1 cellular context compared by ENCODE assay signal in the genomic region with DNA sequence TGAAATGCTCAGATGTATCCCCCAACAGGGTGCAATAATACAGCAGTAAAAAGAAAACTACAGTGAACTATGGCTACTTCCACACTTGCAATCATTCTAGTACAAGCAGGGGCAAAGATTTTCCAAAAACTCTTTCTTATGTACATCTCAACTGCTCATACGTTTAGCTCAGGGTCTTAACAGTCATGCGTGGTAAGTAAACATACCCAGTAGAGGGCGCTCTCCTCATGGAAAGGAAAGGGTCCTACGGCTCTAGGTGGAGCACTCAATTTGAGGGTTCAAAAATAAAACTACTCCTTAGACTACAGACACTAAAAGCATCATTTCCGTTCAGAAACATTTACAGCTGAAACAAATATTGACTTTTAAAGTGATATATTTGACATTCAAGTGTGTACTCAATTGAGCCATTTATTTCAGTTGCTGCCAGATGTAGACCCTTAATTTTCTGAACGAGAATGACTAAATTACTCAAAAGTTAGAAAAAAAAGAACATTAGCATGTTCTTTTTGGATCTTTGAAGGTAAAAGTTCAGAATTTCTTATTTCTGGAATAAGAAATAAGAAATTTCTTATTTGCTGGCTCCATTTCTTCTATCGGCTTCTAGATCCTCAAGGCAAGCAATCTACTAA.
TF ChIP-seq lines count a peak whose summit lies in the region.

No MANE protein-coding gene starts in this region.

TF ChIP-seq in endothelial cell of umbilical vein, 7 proteins besides CTCF, POLR2A, EP300 and RAD21:
- TF ChIP-seq POLR2AphosphoS5 (IDR thresholded peaks at IDR 0.05; ENCODE audit: insufficient read depth, low read depth, low read length) (no peak), EZH2 (IDR thresholded peaks at IDR 0.05; ENCODE audit: borderline replicate concordance, low read depth, low read length, severe bottlenecking) (no peak), MYC (IDR thresholded peaks at IDR 0.05; ENCODE audit: low read depth, low read length) (no peak), GATA2 (IDR thresholded peaks at IDR 0.05; ENCODE audit: insufficient read depth, insufficient read length, low read depth, low read length) (no peak), JUN (IDR thresholded peaks at IDR 0.05; ENCODE audit: borderline replicate concordance, insufficient read depth, insufficient read length, low read depth) (no peak), FOS (IDR thresholded peaks at IDR 0.05; ENCODE audit: borderline replicate concordance, insufficient read depth, low read length) (no peak)
- TF ChIP-seq, protein P1, sequence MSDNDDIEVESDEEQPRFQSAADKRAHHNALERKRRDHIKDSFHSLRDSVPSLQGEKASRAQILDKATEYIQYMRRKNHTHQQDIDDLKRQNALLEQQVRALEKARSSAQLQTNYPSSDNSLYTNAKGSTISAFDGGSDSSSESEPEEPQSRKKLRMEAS (IDR thresholded peaks at IDR 0.05; ENCODE audit: insufficient read depth, insufficient read length) = no peak
TF ChIP-seq in endothelial cell of umbilical vein: peak in this region for 0.
